Comparison of ENCODE assay signal across 1 cellular context in the genomic region with DNA sequence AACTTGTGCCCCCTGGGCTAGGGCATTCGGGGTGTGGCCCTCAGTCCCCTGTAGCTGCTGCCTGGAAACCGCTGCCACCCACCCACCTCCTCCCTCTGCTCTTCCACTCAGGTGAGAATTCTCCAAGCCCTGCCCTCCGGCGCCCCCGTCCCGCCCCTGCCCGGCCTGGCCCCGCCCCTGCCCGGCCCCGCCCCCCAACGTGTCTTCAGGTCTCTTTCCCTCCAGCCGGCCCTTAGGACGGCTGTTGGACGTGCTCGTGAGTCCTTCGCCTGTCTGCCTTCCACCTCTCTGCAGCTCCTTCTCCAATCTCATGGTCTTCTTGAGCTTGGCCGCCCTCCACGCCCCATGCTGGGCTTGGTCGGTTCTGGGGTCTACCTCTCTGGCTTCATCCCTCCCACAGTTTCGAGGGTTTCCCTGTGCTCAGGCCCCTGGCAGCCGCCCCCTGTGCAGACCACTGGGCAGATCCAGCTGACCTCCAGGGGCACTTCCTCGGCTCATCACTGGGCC.
TF ChIP-seq lines count a peak whose summit lies in the region.

No MANE protein-coding gene starts in this region.

TF ChIP-seq in H1, 55 proteins besides CTCF, POLR2A, EP300 and RAD21:
- peak; percentile 86 for TF ChIP-seq E2F6 (IDR thresholded peaks at IDR 0.05)
- peak; percentile 46; the same call in 1 of the 2 replicates for TF ChIP-seq MAX (IDR thresholded peaks at IDR 0.05)
- no peak for TF ChIP-seq CTBP2 (IDR thresholded peaks at IDR 0.05; ENCODE audit: borderline replicate concordance, insufficient read depth, insufficient read length, low read length)
